ENCODE assay signal across 23 cellular contexts in the genomic region with DNA sequence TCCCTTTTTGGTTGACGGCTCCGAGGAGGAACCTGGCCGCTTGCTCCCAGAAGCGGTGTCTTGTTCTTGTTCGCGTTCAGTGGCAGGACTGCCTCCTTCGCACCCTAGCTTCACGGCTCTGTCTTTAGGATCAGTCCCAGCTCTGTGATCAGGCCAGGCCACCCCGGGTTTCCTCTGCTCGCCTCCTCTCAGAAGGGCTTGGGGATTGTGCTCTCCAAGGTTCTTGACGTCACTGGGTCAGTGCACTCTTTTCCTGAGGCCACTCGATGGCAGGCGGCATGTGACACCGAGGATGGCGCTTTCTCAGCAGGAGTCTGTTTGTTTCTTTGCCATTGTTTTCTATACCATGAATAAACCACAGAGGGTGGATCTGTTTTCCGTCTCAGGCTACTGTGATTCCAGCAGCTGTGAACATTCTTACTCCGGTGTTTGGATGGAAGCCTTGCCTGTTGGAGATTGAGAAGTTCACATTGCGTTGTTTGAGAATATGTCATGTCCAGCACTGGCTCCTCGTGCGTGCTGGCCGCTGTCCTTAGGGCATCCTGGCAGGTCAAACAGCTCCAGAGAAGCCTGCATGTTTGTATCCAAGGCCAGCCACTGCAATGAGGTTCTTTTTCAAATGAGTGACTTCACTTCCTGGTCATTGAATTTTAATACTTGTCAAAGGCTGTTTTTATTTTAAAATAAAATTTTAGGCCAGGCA. TPM values are rescaled to one million over a fixed set of nuclear protein-coding genes. Genes with fewer than 3 reads are reported as not detected.
DNase-seq lines count a peak whose midpoint lies in the region; ATAC-seq and TF ChIP-seq lines count a peak whose summit lies in the region.
"Had no signal": no experiment of that assay in that cellular context is flagged by ENCODE, and none has a peak within 500 bp of the region (broad histone marks: within the 10 kb centered on the region; RNA-seq: fewer than 3 reads in every experiment).

No MANE protein-coding gene starts in this region.

- no peaks in the 10 kb centered on the region for H3K9me3 ChIP-seq in iPS-18c (ENCODE audit: control insufficient read depth, insufficient read depth, low read length)
- H3K9me3 ChIP-seq: ascending aorta, heart left ventricle, psoas muscle had no signal

- peak overlapping the region; percentile 12; the same call in 1 of the 2 replicates for H3K4me3 ChIP-seq in iPS-18c (ENCODE audit: insufficient read depth, low read depth, low read length)
- H3K4me3 ChIP-seq: ascending aorta, heart left ventricle, lung, psoas muscle had no signal

- H3K9me3 Mint-ChIP-seq in progenitor cell of endocrine pancreas (ENCODE audit: low read depth): no peaks in the 10 kb centered on the region

- peaks cover 5% of the 10 kb centered on the region for H3K36me3 Mint-ChIP-seq in progenitor cell of endocrine pancreas (ENCODE audit: insufficient read depth)

- ATAC-seq in GM21423 (IDR thresholded peaks at IDR 0.05; ENCODE audit: unreplicated experiment) (no peak), HG02852 (IDR thresholded peaks at IDR 0.05; ENCODE audit: unreplicated experiment) (no peak)
- ATAC-seq: psoas muscle had no signal

- H3K27me3 Mint-ChIP-seq in progenitor cell of endocrine pancreas: peaks cover 28% of the 10 kb centered on the region

- TF ChIP-seq CTCF in progenitor cell of endocrine pancreas (IDR thresholded peaks at IDR 0.05; ENCODE audit: unreplicated experiment): no peak

- DNase-seq in NCI-H1417 (lab: John Stamatoyannopoulos, UW) (peak; percentile 0 to 48 (median 6)), NCI-H1417 treated with DMSO at 0.1 percent for 48 hours (lab: John Stamatoyannopoulos, UW) (no peak), NCI-H748 treated with DMSO at 0.1 percent for 48 hours (lab: John Stamatoyannopoulos, UW) (peak; percentile 11), progenitor cell of endocrine pancreas (ENCODE audit: low spot score, unreplicated experiment) (no peak), HuH-7.5 (ENCODE audit: low spot score) (no peak)
- DNase-seq: 8988T; activated CD4-positive, alpha-beta T cell treated with anti-CD3 and anti-CD28 coated beads, Interleukin-2, amount 50 U/mL, for 48 hours; activated naive CD4-positive, alpha-beta T cell treated with Interleukin-2 at 50 U/mL for 16 hours; Calu3; heart left ventricle; NCI-H2029; NCI-H774; psoas muscle; stimulated activated CD4-positive, alpha-beta T cell treated with anti-CD3 and anti-CD28 coated beads, Interleukin-4, amount 100 ng/mL, for 24 hours; T-helper 2 cell had no signal

- H3K4me1 Mint-ChIP-seq in progenitor cell of endocrine pancreas (ENCODE audit: low read depth): peaks cover 7% of the 10 kb centered on the region
- H3K4me1 Mint-ChIP-seq: B cell had no signal

- no peak overlapping the region for H3K4me3 Mint-ChIP-seq in progenitor cell of endocrine pancreas (ENCODE audit: low read depth)
- H3K4me3 Mint-ChIP-seq: B cell had no signal

- H3K27ac Mint-ChIP-seq in progenitor cell of endocrine pancreas: peak overlapping the region; percentile 77
- H3K27ac Mint-ChIP-seq: B cell had no signal

RNA-seq across cellular contexts. Expression of gene SLC7A9, which starts 44.5 kb away (rescaled TPM):
- total RNA-seq in progenitor cell of endocrine pancreas: 4.6 and 5.4 TPM in 2 replicates
- total RNA-seq: ascending aorta, heart left ventricle, M059J, myocyte had no signal

Comparison
In these comparisons a context has a peak if more than half of its experiments do, and no peak if none do; other contexts are left out.
1. DNase-seq: peak in NCI-H1417 (3 of 3) and NCI-H748 treated with DMSO at 0.1 percent for 48 hours (single experiment); none in NCI-H1417 treated with DMSO at 0.1 percent for 48 hours (single experiment), progenitor cell of endocrine pancreas (single experiment) and HuH-7.5 (single experiment).